19 cellular contexts compared by ENCODE assay signal in genomic region chr3:155619118-155619915, GRCh38.
"Had no signal": no experiment of that assay in that cellular context is flagged by ENCODE, and none has a peak within 500 bp of the region (broad histone marks: within the 10 kb centered on the region; RNA-seq: fewer than 3 reads in every experiment).

No MANE protein-coding gene starts in this region.

- H3K27ac Mint-ChIP-seq: activated CD4-positive, alpha-beta T cell treated with anti-CD3 and anti-CD28 coated beads, Interleukin-2, amount 10 ng/mL, durations not matched to agents 7 days and 5 days; activated naive CD8-positive, alpha-beta T cell treated with anti-CD3 and anti-CD28 coated beads, Interleukin-2, amount 50 U/mL, for 24 hours; immature natural killer cell; naive thymus-derived CD8-positive, alpha-beta T cell had no signal

- ATAC-seq: activated naive CD8-positive, alpha-beta T cell treated with anti-CD3 and anti-CD28 coated beads, Interleukin-2, amount 50 U/mL, for 24 hours; left cardiac atrium; mucosa of descending colon; naive thymus-derived CD8-positive, alpha-beta T cell had no signal

- H3K4me2 ChIP-seq: smooth muscle cell had no signal

- H3K4me3 Mint-ChIP-seq: activated CD4-positive, alpha-beta T cell treated with anti-CD3 and anti-CD28 coated beads, Interleukin-2, amount 10 ng/mL, durations not matched to agents 7 days and 5 days; activated naive CD8-positive, alpha-beta T cell treated with anti-CD3 and anti-CD28 coated beads, Interleukin-2, amount 50 U/mL, for 24 hours; immature natural killer cell; naive thymus-derived CD8-positive, alpha-beta T cell had no signal

- H3K27ac ChIP-seq: right atrium auricular region, thyroid gland had no signal

- H3K4me3 ChIP-seq: mucosa of descending colon, right atrium auricular region, smooth muscle cell, thyroid gland had no signal

- H3K4me1 Mint-ChIP-seq: activated CD4-positive, alpha-beta T cell treated with anti-CD3 and anti-CD28 coated beads, Interleukin-2, amount 10 ng/mL, durations not matched to agents 7 days and 5 days; activated naive CD8-positive, alpha-beta T cell treated with anti-CD3 and anti-CD28 coated beads, Interleukin-2, amount 50 U/mL, for 24 hours; immature natural killer cell had no signal

- H3K27me3 Mint-ChIP-seq: activated CD4-positive, alpha-beta T cell treated with anti-CD3 and anti-CD28 coated beads, Interleukin-2, amount 10 ng/mL, durations not matched to agents 7 days and 5 days; activated naive CD8-positive, alpha-beta T cell treated with anti-CD3 and anti-CD28 coated beads, Interleukin-2, amount 50 U/mL, for 24 hours had no signal

- H3K36me3 Mint-ChIP-seq: immature natural killer cell had no signal

- FAIRE-seq: astrocyte, colon, TTC549 had no signal

- H3K9me3 ChIP-seq: thyroid gland had no signal

- H3K36me3 ChIP-seq: right atrium auricular region, thyroid gland had no signal

- H3K27me3 ChIP-seq: right atrium auricular region, thyroid gland had no signal

- H3K4me1 ChIP-seq: right atrium auricular region, thyroid gland had no signal

- DNase-seq: activated CD4-positive, alpha-beta T cell treated with anti-CD3 and anti-CD28 coated beads, Interleukin-2, amount 10 ng/mL, durations not matched to agents 7 days and 5 days; activated CD4-positive, CD25-positive, alpha-beta regulatory T cell; activated CD8-positive, alpha-beta memory T cell treated with anti-CD3 and anti-CD28 coated beads for 24 hours; activated naive CD4-positive, alpha-beta T cell treated with Interleukin-2 at 50 U/mL for 16 hours; activated naive CD8-positive, alpha-beta T cell treated with anti-CD3 and anti-CD28 coated beads, Interleukin-2, amount 50 U/mL, for 24 hours; foreskin melanocyte; head of caudate nucleus; immature natural killer cell; left cardiac atrium; mammary epithelial cell; mucosa of descending colon; naive thymus-derived CD8-positive, alpha-beta T cell; nucleus accumbens; thyroid gland had no signal
